1 cellular context compared by ENCODE assay signal in the genomic region with DNA sequence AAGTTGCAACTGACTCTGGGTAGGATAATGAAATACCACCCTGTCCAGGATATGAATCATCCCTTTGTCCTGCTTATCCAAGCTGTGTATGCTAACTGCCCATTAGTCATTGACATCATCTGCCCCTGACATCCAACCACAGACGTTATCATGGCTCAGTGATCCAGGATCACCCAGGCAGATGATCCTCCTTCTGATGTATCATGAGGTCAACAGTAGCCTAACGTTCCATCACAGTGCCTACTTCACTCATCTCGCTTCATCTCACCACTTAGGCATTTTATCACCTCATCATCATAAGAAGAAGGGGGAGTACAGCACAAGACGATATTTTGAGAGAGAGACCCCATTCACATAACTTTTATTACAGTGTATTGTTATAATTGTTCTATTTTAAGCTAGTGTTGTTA.
TF ChIP-seq lines count a peak whose summit lies in the region.

No MANE protein-coding gene starts in this region.

TF ChIP-seq in SK-N-SH, 30 proteins besides CTCF, POLR2A, EP300 and RAD21 (continued from another document):
- no peak for TF ChIP-seq EZH2phosphoT487 (IDR thresholded peaks at IDR 0.05; ENCODE audit: borderline replicate concordance, low read depth)
- TF ChIP-seq, protein P1, sequence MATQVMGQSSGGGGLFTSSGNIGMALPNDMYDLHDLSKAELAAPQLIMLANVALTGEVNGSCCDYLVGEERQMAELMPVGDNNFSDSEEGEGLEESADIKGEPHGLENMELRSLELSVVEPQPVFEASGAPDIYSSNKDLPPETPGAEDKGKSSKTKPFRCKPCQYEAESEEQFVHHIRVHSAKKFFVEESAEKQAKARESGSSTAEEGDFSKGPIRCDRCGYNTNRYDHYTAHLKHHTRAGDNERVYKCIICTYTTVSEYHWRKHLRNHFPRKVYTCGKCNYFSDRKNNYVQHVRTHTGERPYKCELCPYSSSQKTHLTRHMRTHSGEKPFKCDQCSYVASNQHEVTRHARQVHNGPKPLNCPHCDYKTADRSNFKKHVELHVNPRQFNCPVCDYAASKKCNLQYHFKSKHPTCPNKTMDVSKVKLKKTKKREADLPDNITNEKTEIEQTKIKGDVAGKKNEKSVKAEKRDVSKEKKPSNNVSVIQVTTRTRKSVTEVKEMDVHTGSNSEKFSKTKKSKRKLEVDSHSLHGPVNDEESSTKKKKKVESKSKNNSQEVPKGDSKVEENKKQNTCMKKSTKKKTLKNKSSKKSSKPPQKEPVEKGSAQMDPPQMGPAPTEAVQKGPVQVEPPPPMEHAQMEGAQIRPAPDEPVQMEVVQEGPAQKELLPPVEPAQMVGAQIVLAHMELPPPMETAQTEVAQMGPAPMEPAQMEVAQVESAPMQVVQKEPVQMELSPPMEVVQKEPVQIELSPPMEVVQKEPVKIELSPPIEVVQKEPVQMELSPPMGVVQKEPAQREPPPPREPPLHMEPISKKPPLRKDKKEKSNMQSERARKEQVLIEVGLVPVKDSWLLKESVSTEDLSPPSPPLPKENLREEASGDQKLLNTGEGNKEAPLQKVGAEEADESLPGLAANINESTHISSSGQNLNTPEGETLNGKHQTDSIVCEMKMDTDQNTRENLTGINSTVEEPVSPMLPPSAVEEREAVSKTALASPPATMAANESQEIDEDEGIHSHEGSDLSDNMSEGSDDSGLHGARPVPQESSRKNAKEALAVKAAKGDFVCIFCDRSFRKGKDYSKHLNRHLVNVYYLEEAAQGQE (IDR thresholded peaks at IDR 0.05; ENCODE audit: low read depth, low read length), result no peak
- TF ChIP-seq TAF1 (IDR thresholded peaks at IDR 0.05; ENCODE audit: borderline replicate concordance, low read depth, low read length), result no peak
- TF ChIP-seq MEF2A (IDR thresholded peaks at IDR 0.05; ENCODE audit: borderline replicate concordance, low read depth), result peak; percentile 11; the same call in 1 of the 2 replicates
- TF ChIP-seq NFIC (IDR thresholded peaks at IDR 0.05; ENCODE audit: borderline replicate concordance), result peak; percentile 75
- TF ChIP-seq, protein P2, sequence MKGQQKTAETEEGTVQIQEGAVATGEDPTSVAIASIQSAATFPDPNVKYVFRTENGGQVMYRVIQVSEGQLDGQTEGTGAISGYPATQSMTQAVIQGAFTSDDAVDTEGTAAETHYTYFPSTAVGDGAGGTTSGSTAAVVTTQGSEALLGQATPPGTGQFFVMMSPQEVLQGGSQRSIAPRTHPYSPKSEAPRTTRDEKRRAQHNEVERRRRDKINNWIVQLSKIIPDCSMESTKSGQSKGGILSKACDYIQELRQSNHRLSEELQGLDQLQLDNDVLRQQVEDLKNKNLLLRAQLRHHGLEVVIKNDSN (IDR thresholded peaks at IDR 0.05; ENCODE audit: borderline replicate concordance, low read depth), result peak; percentile 34; the same call in 1 of the 2 replicates
- TF ChIP-seq JUND (IDR thresholded peaks at IDR 0.05), result peak; percentile 98
- TF ChIP-seq ELF1 (IDR thresholded peaks at IDR 0.05), result no peak
- no peak for TF ChIP-seq RCOR1 (IDR thresholded peaks at IDR 0.05; ENCODE audit: low read length)
- TF ChIP-seq NRF1 (IDR thresholded peaks at IDR 0.05; ENCODE audit: low read depth, low read length), result no peak
- no peak for TF ChIP-seq RFX5 (IDR thresholded peaks at IDR 0.05; ENCODE audit: low read length)
- no peak for TF ChIP-seq GABPA (IDR thresholded peaks at IDR 0.05; ENCODE audit: low read depth)
- peak; percentile 98 for TF ChIP-seq FOSL2 (IDR thresholded peaks at IDR 0.05; ENCODE audit: borderline replicate concordance, low read depth)
- TF ChIP-seq, protein P3, sequence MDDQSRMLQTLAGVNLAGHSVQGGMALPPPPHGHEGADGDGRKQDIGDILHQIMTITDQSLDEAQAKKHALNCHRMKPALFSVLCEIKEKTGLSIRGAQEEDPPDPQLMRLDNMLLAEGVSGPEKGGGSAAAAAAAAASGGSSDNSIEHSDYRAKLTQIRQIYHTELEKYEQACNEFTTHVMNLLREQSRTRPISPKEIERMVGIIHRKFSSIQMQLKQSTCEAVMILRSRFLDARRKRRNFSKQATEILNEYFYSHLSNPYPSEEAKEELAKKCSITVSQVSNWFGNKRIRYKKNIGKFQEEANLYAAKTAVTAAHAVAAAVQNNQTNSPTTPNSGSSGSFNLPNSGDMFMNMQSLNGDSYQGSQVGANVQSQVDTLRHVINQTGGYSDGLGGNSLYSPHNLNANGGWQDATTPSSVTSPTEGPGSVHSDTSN (IDR thresholded peaks at IDR 0.05), result peak; percentile 98
- TF ChIP-seq YY1 (IDR thresholded peaks at IDR 0.05; ENCODE audit: low read depth), result no peak
- TF ChIP-seq, protein P4, sequence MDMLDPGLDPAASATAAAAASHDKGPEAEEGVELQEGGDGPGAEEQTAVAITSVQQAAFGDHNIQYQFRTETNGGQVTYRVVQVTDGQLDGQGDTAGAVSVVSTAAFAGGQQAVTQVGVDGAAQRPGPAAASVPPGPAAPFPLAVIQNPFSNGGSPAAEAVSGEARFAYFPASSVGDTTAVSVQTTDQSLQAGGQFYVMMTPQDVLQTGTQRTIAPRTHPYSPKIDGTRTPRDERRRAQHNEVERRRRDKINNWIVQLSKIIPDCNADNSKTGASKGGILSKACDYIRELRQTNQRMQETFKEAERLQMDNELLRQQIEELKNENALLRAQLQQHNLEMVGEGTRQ (IDR thresholded peaks at IDR 0.05; ENCODE audit: borderline replicate concordance, low read depth, low read length), result no peak
- TF ChIP-seq RXRA (IDR thresholded peaks at IDR 0.05; ENCODE audit: borderline replicate concordance, low read depth), result peak; percentile 99
- TF ChIP-seq SIN3A (IDR thresholded peaks at IDR 0.05; ENCODE audit: borderline replicate concordance, low read depth, low read length), result peak; percentile 78; the same call in 1 of the 2 replicates
- TF ChIP-seq, protein P5, sequence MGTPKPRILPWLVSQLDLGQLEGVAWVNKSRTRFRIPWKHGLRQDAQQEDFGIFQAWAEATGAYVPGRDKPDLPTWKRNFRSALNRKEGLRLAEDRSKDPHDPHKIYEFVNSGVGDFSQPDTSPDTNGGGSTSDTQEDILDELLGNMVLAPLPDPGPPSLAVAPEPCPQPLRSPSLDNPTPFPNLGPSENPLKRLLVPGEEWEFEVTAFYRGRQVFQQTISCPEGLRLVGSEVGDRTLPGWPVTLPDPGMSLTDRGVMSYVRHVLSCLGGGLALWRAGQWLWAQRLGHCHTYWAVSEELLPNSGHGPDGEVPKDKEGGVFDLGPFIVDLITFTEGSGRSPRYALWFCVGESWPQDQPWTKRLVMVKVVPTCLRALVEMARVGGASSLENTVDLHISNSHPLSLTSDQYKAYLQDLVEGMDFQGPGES (IDR thresholded peaks at IDR 0.05; ENCODE audit: low read depth, low read length), result no peak
- TF ChIP-seq TCF12 (IDR thresholded peaks at IDR 0.05), result peak; percentile 97
- peak; percentile 91 for TF ChIP-seq FOXM1 (IDR thresholded peaks at IDR 0.05; ENCODE audit: low read depth)
- TF ChIP-seq SMC3 (IDR thresholded peaks at IDR 0.05; ENCODE audit: low read depth, low read length), result no peak
- TF ChIP-seq POLR2AphosphoS5 (IDR thresholded peaks at IDR 0.05; ENCODE audit: low read depth, low read length), result peak; percentile 83; the same call in 1 of the 2 replicates
- peak; percentile 89 for TF ChIP-seq TEAD4 (IDR thresholded peaks at IDR 0.05; ENCODE audit: borderline replicate concordance, insufficient read depth)
- TF ChIP-seq FOXJ3 (CRISPR knock-in tag; IDR thresholded peaks at IDR 0.05), result no peak
- no peak for TF ChIP-seq MXI1 (IDR thresholded peaks at IDR 0.05; ENCODE audit: low read depth, low read length)
TF ChIP-seq in SK-N-SH: peak in this region for 14.
